ENCODE assay signal across 9 cellular contexts in genomic region chr19:54894106-54894505, GRCh38. TPM values are rescaled to one million over a fixed set of nuclear protein-coding genes. Genes with fewer than 3 reads are reported as not detected.
"Had no signal": no experiment of that assay in that cellular context is flagged by ENCODE, and none has a peak within 500 bp of the region (broad histone marks: within the 10 kb centered on the region; RNA-seq: fewer than 3 reads in every experiment).

No MANE protein-coding gene starts in this region.

RNA-seq across cellular contexts. Expression of gene NCR1, which starts 11.8 kb away (rescaled TPM):
- total RNA-seq: HepG2, IMR-90, NCI-H460, PC-9, Right ventricle myocardium inferior, RPMI7951, SJCRH30 had no signal
- polyA plus RNA-seq: HepG2, IMR-90 had no signal

RNA-seq across cellular contexts. Expression of gene FCAR, which starts 20.1 kb away (rescaled TPM):
- total RNA-seq: HepG2, HT1080, IMR-90, NCI-H460, PC-9, Peyer's patch, RPMI7951, SJCRH30 had no signal
- polyA plus RNA-seq: HepG2, IMR-90 had no signal

RNA-seq across cellular contexts. Expression of gene KIR3DL2, which starts 43.9 kb away (rescaled TPM):
- total RNA-seq: HepG2, HT1080, IMR-90, NCI-H460, PC-9, Peyer's patch, Right ventricle myocardium inferior, RPMI7951, SJCRH30 had no signal
- polyA plus RNA-seq: HepG2, IMR-90 had no signal

RNA-seq across cellular contexts. Expression of gene NLRP7, which starts 53.2 kb away (rescaled TPM):
- total RNA-seq: HepG2, HT1080, IMR-90, NCI-H460, Peyer's patch, Right ventricle myocardium inferior, RPMI7951 had no signal
- polyA plus RNA-seq: HepG2, IMR-90 had no signal
